In genomic region chr15:51227967-51228783, GRCh38 we compare ENCODE assay signal across 8 cellular contexts.
DNase-seq lines count a peak whose midpoint lies in the region; ATAC-seq, FAIRE-seq and TF ChIP-seq lines count a peak whose summit lies in the region.

No MANE protein-coding gene starts in this region.

- DNase-seq in AG04450 (ENCODE audit: low read depth, low spot score) = peak; percentile 27
- peak; percentile 18 for DNase-seq in NCI-H1048 (lab: John Stamatoyannopoulos, UW)
- DNase-seq in brain pericyte (ENCODE audit: low read depth, low spot score) = peak; percentile 22
- peak in 1 of 9 donors; percentile 29 for DNase-seq in naive thymus-derived CD4-positive, alpha-beta T cell
- DNase-seq in retina = no peak
- DNase-seq in D721Med (ENCODE audit: insufficient read length, low spot score) = no peak

- peaks cover 0 to 4% (median 0%) of the 10 kb centered on the region in 11 donors for H3K9me3 Mint-ChIP-seq in naive thymus-derived CD4-positive, alpha-beta T cell

- CTCF ChIA-PET in AG04450 (lab: Charles Lee) = interaction anchor here (1.4 to 5.5 kb wide), 7 partner anchors 9 to 175 kb away, joined by 5 to 67 read pairs (median 10); no protein-coding TSS in a partner anchor
- CTCF ChIA-PET in naive thymus-derived CD4-positive, alpha-beta T cell (lab: Charles Lee) = no interaction called here

- H3K27me3 Mint-ChIP-seq in naive thymus-derived CD4-positive, alpha-beta T cell = peaks cover 0 to 18% (median 6%) of the 10 kb centered on the region in 5 donors

- intact Hi-C loops in naive thymus-derived CD4-positive, alpha-beta T cell (cut with micrococcal nuclease) = no loop called here

- peaks cover 0 to 21% (median 0%) of the 10 kb centered on the region in 7 donors for H3K4me1 Mint-ChIP-seq in naive thymus-derived CD4-positive, alpha-beta T cell

- POLR2A ChIA-PET in AG04450 (lab: Yijun Ruan, JAX) = interaction anchor here (0.6 to 0.7 kb wide), 2 partner anchors 22 to 273 kb away, joined by 3 to 5 read pairs; no protein-coding TSS in a partner anchor
- POLR2A ChIA-PET in naive thymus-derived CD4-positive, alpha-beta T cell (lab: Charles Lee) = no interaction called here

- H3K27ac Mint-ChIP-seq in naive thymus-derived CD4-positive, alpha-beta T cell = peak overlapping the region in 1 of 9 donors; percentile 9

- FAIRE-seq in D721Med (lab: Jason Lieb, UNC) = no peak

- H3K4me3 Mint-ChIP-seq in naive thymus-derived CD4-positive, alpha-beta T cell = peak overlapping the region in 1 of 10 donors; percentile 6

- H3K9me3 ChIP-seq in AG04450 (ENCODE audit: control insufficient read depth, insufficient read depth, low read length) = no peaks in the 10 kb centered on the region
- H3K9me3 ChIP-seq in naive thymus-derived CD4-positive, alpha-beta T cell (ENCODE audit: control insufficient read depth in 2 of 3, low read length in 3 of 3) = no peaks in the 10 kb centered on the region

- H3K36me3 Mint-ChIP-seq in naive thymus-derived CD4-positive, alpha-beta T cell = no peaks in the 10 kb centered on the region

- TF ChIP-seq CTCF in AG04450 (IDR thresholded peaks at IDR 0.05; ENCODE audit: low read depth, low read length) = 0 out of 2 replicates have a peak, but pooled peaks have one; percentile 4
- TF ChIP-seq CTCF in D721Med (IDR thresholded peaks at IDR 0.05; ENCODE audit: insufficient read depth, missing control alignments) = no peak

- H3K4me3 ChIP-seq in AG04450 (ENCODE audit: low read depth, low read length) = no peak overlapping the region
- no peak overlapping the region for H3K4me3 ChIP-seq in naive thymus-derived CD4-positive, alpha-beta T cell (ENCODE audit: low read length)

- no peak overlapping the region for H3K27ac ChIP-seq in AG04450 (ENCODE audit: low read depth, low read length)
- no peak overlapping the region for H3K27ac ChIP-seq in naive thymus-derived CD4-positive, alpha-beta T cell (ENCODE audit: low read depth, low read length)

- peaks cover 2% of the 10 kb centered on the region for H3K27me3 ChIP-seq in AG04450 (ENCODE audit: control insufficient read depth, insufficient read depth, low read length)
- no peaks in the 10 kb centered on the region for H3K27me3 ChIP-seq in naive thymus-derived CD4-positive, alpha-beta T cell (ENCODE audit: control insufficient read depth in 2 of 2, insufficient read depth in 2 of 2, low read length in 2 of 2)

- no peaks in the 10 kb centered on the region for H3K4me1 ChIP-seq in naive thymus-derived CD4-positive, alpha-beta T cell (ENCODE audit: control insufficient read depth in 2 of 2, insufficient read depth in 2 of 2, low read length in 2 of 2)

- no peaks in the 10 kb centered on the region for H3K36me3 ChIP-seq in naive thymus-derived CD4-positive, alpha-beta T cell (ENCODE audit: control insufficient read depth in 2 of 3, insufficient read depth in 3 of 3, low read length in 3 of 3)

- peak; percentile 76 for ATAC-seq in GM18508 (IDR thresholded peaks at IDR 0.05; ENCODE audit: insufficient read depth, unreplicated experiment)
- ATAC-seq in HG02852 (IDR thresholded peaks at IDR 0.05; ENCODE audit: unreplicated experiment) = peak; percentile 80
- peak; percentile 73 for ATAC-seq in naive thymus-derived CD4-positive, alpha-beta T cell

Comparison
In these comparisons a context has a peak if more than half of its experiments do, and no peak if none do; other contexts are left out.
1. DNase-seq: peak in AG04450 (single experiment), NCI-H1048 (single experiment) and brain pericyte (single experiment); none in retina (single experiment) and D721Med (single experiment).
2. Peak in every context shown above with its lines, with median percentiles within 50 percentile points of each other: ATAC-seq.